ENCODE assay signal across 12 cellular contexts in the genomic region with DNA sequence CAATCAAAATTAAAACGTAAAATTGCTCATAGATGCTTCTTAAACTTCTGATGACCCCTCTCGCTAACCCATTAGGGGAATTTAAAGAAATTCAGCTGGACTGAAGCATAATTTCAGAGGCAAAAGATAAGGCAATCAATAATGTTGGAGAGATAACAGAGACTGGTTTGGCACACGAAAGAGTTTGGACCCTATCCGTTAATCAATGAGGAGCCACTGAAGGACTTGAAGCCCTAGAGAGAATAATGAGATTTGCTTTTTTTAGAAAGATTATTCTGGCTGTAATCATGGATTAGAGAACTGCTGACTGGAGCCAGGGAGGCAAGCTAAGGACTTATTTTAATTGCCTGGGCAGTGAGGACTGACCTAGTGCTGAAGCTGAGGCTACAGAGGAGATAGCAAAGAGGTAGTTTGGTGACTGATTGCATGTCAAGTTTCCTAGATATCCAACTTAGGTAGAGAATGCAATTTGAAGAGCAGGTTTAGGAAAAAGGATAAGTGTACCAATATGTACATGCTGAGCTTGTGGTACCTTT. TPM values are rescaled to one million over a fixed set of nuclear protein-coding genes. Genes with fewer than 3 reads are reported as not detected.
DNase-seq lines count a peak whose midpoint lies in the region; ATAC-seq and TF ChIP-seq lines count a peak whose summit lies in the region.
"Had no signal": no experiment of that assay in that cellular context is flagged by ENCODE, and none has a peak within 500 bp of the region (broad histone marks: within the 10 kb centered on the region; RNA-seq: fewer than 3 reads in every experiment).

No MANE protein-coding gene starts in this region.

- no peak overlapping the region for H3K18ac ChIP-seq in H9 (ENCODE audit: insufficient read length, low read depth, low read length)

- H3K79me1 ChIP-seq in H9 (ENCODE audit: insufficient read depth, low read depth, low read length, poor library complexity, severe bottlenecking) = no peaks in the 10 kb centered on the region

- H3K56ac ChIP-seq in H9 (ENCODE audit: insufficient read length, low read depth, low read length) = no peak overlapping the region

- no peak overlapping the region for H2BK20ac ChIP-seq in H9 (ENCODE audit: low read depth, low read length, poor library complexity, severe bottlenecking)

- H3K9me3 Mint-ChIP-seq in H9 = no peaks in the 10 kb centered on the region

- H3K4me1 ChIP-seq in H9 (ENCODE audit: insufficient read depth, low read length) (peaks cover 4% of the 10 kb centered on the region), right lobe of liver (peaks cover 0 to 21% (median 2%) of the 10 kb centered on the region in 4 donors)
- H3K4me1 ChIP-seq: A549 had no signal

- H4K8ac ChIP-seq in H9 (replicated peaks; ENCODE audit: insufficient read length, low read depth, low read length) = no peak overlapping the region

- H3K23me2 ChIP-seq in H9 (ENCODE audit: insufficient read length, low read depth, low read length, poor library complexity, severe bottlenecking) = no peaks in the 10 kb centered on the region

- H3K4ac ChIP-seq in H9 (ENCODE audit: low read depth, low read length) = no peak overlapping the region

- WGBS in H9 (ENCODE audit: extremely low coverage, insufficient read length, low lambda C conversion rate) = no CpG with 5 or more reads among the region's 4 CpGs
- WGBS in right lobe of liver (ENCODE audit: insufficient coverage, low coverage, low lambda C conversion rate, missing lambda C conversion rate) = 16% methylated on average over 4 of the region's 4 CpGs
- WGBS in lower leg skin, 2 donors = 88 to 91% methylated on average over 4 of the region's 4 CpGs

- TF ChIP-seq POLR2A in right lobe of liver (IDR thresholded peaks at IDR 0.05) = no peak
- no peak for TF ChIP-seq POLR2A in lower leg skin (IDR thresholded peaks at IDR 0.05)

- H3K27me3 ChIP-seq in H9 (ENCODE audit: insufficient read depth, low read length) (no peaks in the 10 kb centered on the region), right lobe of liver (no peaks in the 10 kb centered on the region)
- H3K27me3 ChIP-seq: BE2C had no signal

- DNase-seq in H9 = no peak
- DNase-seq in SK-N-DZ (ENCODE audit: low spot score) = peak; percentile 11
- DNase-seq in right lobe of liver = no peak
- no peak for DNase-seq in NCI-H146 treated with DMSO at 0.1 percent for 48 hours (lab: John Stamatoyannopoulos, UW; ENCODE audit: unreplicated experiment)
- no peak for DNase-seq in germinal center (ENCODE audit: low spot score)
- DNase-seq in lower leg skin (ENCODE audit: low spot score in 2 of 2) = no peak
- DNase-seq: BE2C; CD4-positive, alpha-beta memory T cell; DND-41; GDM1 had no signal

- no peak overlapping the region for H3K4me2 ChIP-seq in H9 (ENCODE audit: insufficient read depth, insufficient read length, low read length)
- H3K4me2 ChIP-seq: A549 had no signal

- no peaks in the 10 kb centered on the region for H3K27me3 Mint-ChIP-seq in H9 (ENCODE audit: low read depth)
- H3K27me3 Mint-ChIP-seq: CD4-positive, alpha-beta memory T cell had no signal

- H4K5ac ChIP-seq in H9 (ENCODE audit: insufficient read length, low read depth, low read length) = no peak overlapping the region

- no peak overlapping the region for H3K9ac ChIP-seq in H9 (ENCODE audit: extremely low read depth, insufficient read length, low read length)

- no peak for TF ChIP-seq CTCF in H9 (conservative IDR thresholded peaks at IDR 0.05)
- no peak for TF ChIP-seq CTCF in right lobe of liver (IDR thresholded peaks at IDR 0.05)
- no peak for TF ChIP-seq CTCF in lower leg skin (IDR thresholded peaks at IDR 0.05)

- no peaks in the 10 kb centered on the region for H4K20me1 ChIP-seq in H9 (ENCODE audit: control insufficient read depth, insufficient read depth, insufficient read length)

- H3K79me2 ChIP-seq in H9 (ENCODE audit: insufficient read depth, low read length) = no peaks in the 10 kb centered on the region; the same call in 1 of the 2 replicates

- no peak overlapping the region; a peak in 1 of 5 replicates for H3K4me3 Mint-ChIP-seq in H9
- H3K4me3 Mint-ChIP-seq: CD4-positive, alpha-beta memory T cell had no signal

- intact Hi-C loops in right lobe of liver (cut with DNase I) = no loop called here
- intact Hi-C loops in lower leg skin (cut with DNase I; ENCODE audit: low total_unique reads) = no loop called here

- H4K91ac ChIP-seq in H9 (ENCODE audit: insufficient read length, low read depth, low read length) = no peak overlapping the region

- no peaks in the 10 kb centered on the region for H3K9me3 ChIP-seq in H9 (ENCODE audit: control insufficient read depth, low read depth, low read length)
- H3K9me3 ChIP-seq in right lobe of liver = no peaks in the 10 kb centered on the region
- H3K9me3 ChIP-seq: A549, BE2C had no signal

- H3K4me1 Mint-ChIP-seq in H9 = peaks cover 23 to 29% of the 10 kb centered on the region in 2 experiments
- H3K4me1 Mint-ChIP-seq: CD4-positive, alpha-beta memory T cell had no signal

- H3K36me3 ChIP-seq in right lobe of liver = no peaks in the 10 kb centered on the region
- H3K36me3 ChIP-seq: BE2C had no signal

- H2BK15ac ChIP-seq in H9 (ENCODE audit: low read depth, low read length) = no peak overlapping the region

- H2AFZ ChIP-seq in H9 (ENCODE audit: low read length) = no peak overlapping the region

- H3T11ph ChIP-seq in H9 (ENCODE audit: low read length) = no peak overlapping the region

- ATAC-seq in right lobe of liver = peak; percentile 76 to 88 (median 78)
- ATAC-seq: A549 had no signal

- H3K36me3 Mint-ChIP-seq in H9 (ENCODE audit: insufficient read depth in 1 of 3, low read depth in 3 of 3) = no peaks in the 10 kb centered on the region
- H3K36me3 Mint-ChIP-seq: CD4-positive, alpha-beta memory T cell had no signal

- H3K27ac Mint-ChIP-seq in H9 = peak overlapping the region in 2 of 3 experiments; percentile 29 to 62; a peak in 2 of 7 replicates
- H3K27ac Mint-ChIP-seq: CD4-positive, alpha-beta memory T cell had no signal

- no peak overlapping the region for H3K14ac ChIP-seq in H9 (ENCODE audit: insufficient read depth, low read length)

- no peak overlapping the region for H2AK5ac ChIP-seq in H9 (ENCODE audit: insufficient read length, low read length)

- no peak overlapping the region for H3K27ac ChIP-seq in H9 (ENCODE audit: insufficient read length, low read depth, low read length)
- H3K27ac ChIP-seq in right lobe of liver = no peak overlapping the region
- H3K27ac ChIP-seq: A549, C4-2B had no signal

- no peak overlapping the region for H2BK12ac ChIP-seq in H9 (ENCODE audit: insufficient read length, low read depth, low read length)

- no peak overlapping the region for H2BK5ac ChIP-seq in H9 (ENCODE audit: insufficient read length, low read length)

- H3K4me3 ChIP-seq in right lobe of liver (no peak overlapping the region), lower leg skin (ENCODE audit: low read depth, poor library complexity, severe bottlenecking) (no peak overlapping the region)
- H3K4me3 ChIP-seq: A549 had no signal

- no peak overlapping the region for H3K23ac ChIP-seq in H9 (ENCODE audit: insufficient read length, low read depth, low read length)

- H2BK120ac ChIP-seq in H9 (ENCODE audit: low read depth, low read length, poor library complexity, severe bottlenecking) = no peak overlapping the region

RNA-seq across cellular contexts. Expression of a gene that starts 11.9 kb away (rescaled TPM):
- 35.5 and 39.1 TPM in 2 replicates for total RNA-seq in H9 (2021)
- 4.6 and 4.9 TPM in 2 replicates for polyA plus RNA-seq in SK-N-DZ (2014; cell fraction: cytosol; rRNA removed)
- 2.9 and 6.6 TPM in 2 replicates for polyA plus RNA-seq in SK-N-DZ (2014; cell fraction: nucleus; rRNA removed)
- total RNA-seq in right lobe of liver = 10 to 100 TPM in 4 of 6 experiments, 1 to 10 TPM in 2; 8.7 to 15.8 (median 13.1) TPM
- 10 to 100 TPM in 3 of 4 donors, 1 to 10 TPM in 1; 7.6 to 22.2 (median 14.6) TPM for total RNA-seq in lower leg skin
- total RNA-seq: CD4-positive, alpha-beta memory T cell had no signal
- polyA plus RNA-seq: CD4-positive, alpha-beta memory T cell had no signal
